In genomic region chr5:88674262-88675158, GRCh38 we compare ENCODE assay signal across 9 cellular contexts.
DNase-seq lines count a peak whose midpoint lies in the region; ATAC-seq and TF ChIP-seq lines count a peak whose summit lies in the region.
"Had no signal": no experiment of that assay in that cellular context is flagged by ENCODE, and none has a peak within 500 bp of the region (broad histone marks: within the 10 kb centered on the region; RNA-seq: fewer than 3 reads in every experiment).

No MANE protein-coding gene starts in this region.

- TF ChIP-seq POLR2A in esophagus muscularis mucosa (IDR thresholded peaks at IDR 0.05; ENCODE audit: low read depth), result no peak

- intact Hi-C loops in esophagus muscularis mucosa (cut with DNase I), result loop anchor here (5.0 kb wide), 1 partner anchor 532 kb away; no protein-coding TSS in a partner anchor

- no peak for TF ChIP-seq EP300 in esophagus muscularis mucosa (IDR thresholded peaks at IDR 0.05)

- H3K4me3 ChIP-seq in Karpas-422 (ENCODE audit: low read length) (peak overlapping the region; percentile 80), esophagus muscularis mucosa (peak overlapping the region; percentile 45 to 56 (median 49)), neutrophil (ENCODE audit: low read depth in 1 of 2, low read length in 1 of 2) (peak overlapping the region; percentile 25 to 42)

- H3K27me3 Mint-ChIP-seq in T-helper 17 cell, result peaks cover 83% of the 10 kb centered on the region

- peaks cover 14% of the 10 kb centered on the region for H3K4me1 Mint-ChIP-seq in T-helper 17 cell

- TF ChIP-seq CTCF in esophagus muscularis mucosa (IDR thresholded peaks at IDR 0.05), result no peak
- TF ChIP-seq CTCF in neutrophil (IDR thresholded peaks at IDR 0.05), result no peak

- no peaks in the 10 kb centered on the region for H3K36me3 ChIP-seq in Karpas-422 (ENCODE audit: insufficient read depth, low read length)
- no peaks in the 10 kb centered on the region for H3K36me3 ChIP-seq in esophagus muscularis mucosa
- H3K36me3 ChIP-seq in neutrophil, result no peaks in the 10 kb centered on the region

- H3K27ac Mint-ChIP-seq in T-helper 17 cell, result peak overlapping the region; percentile 87

- H3K4me1 ChIP-seq in Karpas-422 (ENCODE audit: low read length) (peaks cover 51% of the 10 kb centered on the region), esophagus muscularis mucosa (peaks cover 21 to 38% (median 28%) of the 10 kb centered on the region in 4 donors), neutrophil (ENCODE audit: control insufficient read depth in 1 of 2, insufficient read depth in 1 of 2, low read depth in 1 of 2, low read length in 1 of 2) (peaks cover 18 to 22% of the 10 kb centered on the region in 2 experiments)

- WGBS in esophagus muscularis mucosa, result 2% methylated on average over 19 of the region's 87 CpGs

- H3K4me3 Mint-ChIP-seq in T-helper 17 cell, result peak overlapping the region; percentile 72

- ATAC-seq in activated CD4-positive, CD25-positive, alpha-beta regulatory T cell treated with anti-CD3 and anti-CD28 coated beads, Interleukin-2, amount 50 U/mL, for 24 hours, result peak; percentile 9 to 49
- peak; percentile 79 for ATAC-seq in GM21723 (IDR thresholded peaks at IDR 0.05; ENCODE audit: unreplicated experiment)
- ATAC-seq in T-helper 17 cell, result peak; percentile 36

- no peaks in the 10 kb centered on the region for H4K20me1 ChIP-seq in Karpas-422 (ENCODE audit: insufficient read depth, low read depth, low read length)

- peaks cover 7% of the 10 kb centered on the region for H3K36me3 Mint-ChIP-seq in T-helper 17 cell (ENCODE audit: low read depth)

- H3K27me3 ChIP-seq in Karpas-422 (ENCODE audit: low read length), result no peaks in the 10 kb centered on the region
- H3K27me3 ChIP-seq in esophagus muscularis mucosa, result peaks cover 4 to 100% (median 89%) of the 10 kb centered on the region in 4 donors
- H3K27me3 ChIP-seq in neutrophil, result peaks cover 100% of the 10 kb centered on the region

- H3K9ac ChIP-seq in Karpas-422 (ENCODE audit: low read length), result peak overlapping the region; percentile 83

- H3K79me2 ChIP-seq in Karpas-422 (ENCODE audit: low read length), result no peaks in the 10 kb centered on the region

- no peak for DNase-seq in activated CD4-positive, CD25-positive, alpha-beta regulatory T cell (lab: John Stamatoyannopoulos, UW)
- peak; percentile 94 for DNase-seq in Karpas-422
- DNase-seq in T-helper 17 cell, result no peak
- DNase-seq in esophagus muscularis mucosa (ENCODE audit: extremely low spot score), result no peak
- no peak for DNase-seq in NCI-H446 treated with DMSO at 0.1 percent for 48 hours (lab: John Stamatoyannopoulos, UW)

- peak overlapping the region; percentile 95 for H2AFZ ChIP-seq in Karpas-422 (ENCODE audit: low read length)

- no peaks in the 10 kb centered on the region for H3K9me3 ChIP-seq in Karpas-422 (ENCODE audit: low read length)
- H3K9me3 ChIP-seq in T-helper 17 cell (ENCODE audit: control insufficient read depth, low read length, poor library complexity, severe bottlenecking), result peaks cover 3% of the 10 kb centered on the region
- H3K9me3 ChIP-seq in esophagus muscularis mucosa, result no peaks in the 10 kb centered on the region
- H3K9me3 ChIP-seq in neutrophil, result no peaks in the 10 kb centered on the region

- H3K4me2 ChIP-seq in Karpas-422 (ENCODE audit: low read depth, low read length, poor library complexity, severe bottlenecking), result peak overlapping the region; percentile 97

- no peaks in the 10 kb centered on the region for H3K9me2 ChIP-seq in Karpas-422 (replicated peaks; ENCODE audit: insufficient read depth, low read length)

- H3K27ac ChIP-seq in Karpas-422 (ENCODE audit: low read length) (peak overlapping the region; percentile 96), esophagus muscularis mucosa (replicated peaks in 1 of 4) (peak overlapping the region in 3 of 4 donors; percentile 26 to 59 (median 39)), neutrophil (no peak overlapping the region)
- H3K27ac ChIP-seq: epithelial cell of prostate had no signal

Comparison
In these comparisons a context has a peak if more than half of its experiments do, and no peak if none do; other contexts are left out.
1. ATAC-seq: peak in every context shown above with its lines; median percentile 79 in GM21723; 36 in T-helper 17 cell; 29 in activated CD4-positive, CD25-positive, alpha-beta regulatory T cell treated with anti-CD3 and anti-CD28 coated beads, Interleukin-2, amount 50 U/mL, for 24 hours.